ENCODE assay signal across 14 cellular contexts in genomic region chr4:150962245-150962644, GRCh38. TPM values are rescaled to one million over a fixed set of nuclear protein-coding genes. Genes with fewer than 3 reads are reported as not detected.
DNase-seq lines count a peak whose midpoint lies in the region; ATAC-seq and FAIRE-seq lines count a peak whose summit lies in the region.
"Had no signal": no experiment of that assay in that cellular context is flagged by ENCODE, and none has a peak within 500 bp of the region (broad histone marks: within the 10 kb centered on the region; RNA-seq: fewer than 3 reads in every experiment).

No MANE protein-coding gene starts in this region.

- H3K4me3 ChIP-seq in GM23248: no peak overlapping the region
- H3K4me3 ChIP-seq in naive thymus-derived CD4-positive, alpha-beta T cell (ENCODE audit: low read length): no peak overlapping the region
- H3K4me3 ChIP-seq: A549, ascending aorta, skin epidermis had no signal

- H3K36me3 Mint-ChIP-seq in naive thymus-derived CD4-positive, alpha-beta T cell: peaks cover 7 to 39% (median 31%) of the 10 kb centered on the region in 5 donors

- CTCF ChIA-PET in naive thymus-derived CD4-positive, alpha-beta T cell (lab: Charles Lee): no interaction called here

- H3K4me3 Mint-ChIP-seq in naive thymus-derived CD4-positive, alpha-beta T cell: no peak overlapping the region
- H3K4me3 Mint-ChIP-seq: mesothelial cell of epicardium had no signal

- no peak overlapping the region for H3K4me2 ChIP-seq in GM23248 (ENCODE audit: unreplicated experiment)
- H3K4me2 ChIP-seq: A549 had no signal

- no peaks in the 10 kb centered on the region for H3K79me2 ChIP-seq in GM23248 (ENCODE audit: insufficient read depth)

- no peak for DNase-seq in activated CD4-positive, CD25-positive, alpha-beta regulatory T cell treated with anti-CD3 and anti-CD28 coated beads, Interleukin-2, amount 50 U/mL, for 72 hours
- peak; percentile 9 for DNase-seq in GM23248
- DNase-seq in RCC 7860 (ENCODE audit: low spot score): peak; percentile 8
- DNase-seq in naive thymus-derived CD4-positive, alpha-beta T cell: no peak
- no peak for DNase-seq in midbrain (lab: John Stamatoyannopoulos, UW)
- no peak for DNase-seq in sciatic nerve (ENCODE audit: low spot score)
- DNase-seq: activated CD4-positive, alpha-beta T cell treated with anti-CD3 and anti-CD28 coated beads for 1 hour; NCI-H146 had no signal

- H3K9me3 Mint-ChIP-seq in naive thymus-derived CD4-positive, alpha-beta T cell: peaks cover under 1 to 31% (median 16%) of the 10 kb centered on the region in 11 donors

- no peak for FAIRE-seq in RCC 7860 (lab: Jason Lieb, UNC)
- FAIRE-seq: A549 had no signal

- no peak overlapping the region for H3K27ac ChIP-seq in GM23248
- no peak overlapping the region for H3K27ac ChIP-seq in naive thymus-derived CD4-positive, alpha-beta T cell (ENCODE audit: low read depth, low read length)
- H3K27ac ChIP-seq: A549, ascending aorta, skin epidermis had no signal

- intact Hi-C loops in naive thymus-derived CD4-positive, alpha-beta T cell (cut with micrococcal nuclease): no loop called here
- intact Hi-C loops in sciatic nerve (cut with DNase I): no loop called here

- H3K9ac ChIP-seq in GM23248: no peak overlapping the region

- no peaks in the 10 kb centered on the region for H3K9me3 ChIP-seq in GM23248 (ENCODE audit: low read depth)
- H3K9me3 ChIP-seq in naive thymus-derived CD4-positive, alpha-beta T cell (ENCODE audit: control insufficient read depth in 2 of 3, low read length in 3 of 3): no peaks in the 10 kb centered on the region
- H3K9me3 ChIP-seq: ascending aorta had no signal

- no peaks in the 10 kb centered on the region for H4K20me1 ChIP-seq in GM23248 (ENCODE audit: insufficient read depth)

- H2AFZ ChIP-seq in GM23248: no peak overlapping the region

- H3K36me3 ChIP-seq in GM23248 (ENCODE audit: low read depth): no peaks in the 10 kb centered on the region
- no peaks in the 10 kb centered on the region for H3K36me3 ChIP-seq in naive thymus-derived CD4-positive, alpha-beta T cell (ENCODE audit: control insufficient read depth in 2 of 3, insufficient read depth in 3 of 3, low read length in 3 of 3)
- H3K36me3 ChIP-seq: ascending aorta had no signal

- POLR2A ChIA-PET in naive thymus-derived CD4-positive, alpha-beta T cell (lab: Charles Lee): no interaction called here

- no peaks in the 10 kb centered on the region for H3K9me2 ChIP-seq in GM23248 (ENCODE audit: insufficient read depth)

- H3K27ac Mint-ChIP-seq in naive thymus-derived CD4-positive, alpha-beta T cell: peak overlapping the region in 1 of 9 donors; percentile 74
- H3K27ac Mint-ChIP-seq: mesothelial cell of epicardium had no signal

- peaks cover 2 to 34% (median 25%) of the 10 kb centered on the region in 7 donors for H3K4me1 Mint-ChIP-seq in naive thymus-derived CD4-positive, alpha-beta T cell
- H3K4me1 Mint-ChIP-seq: mesothelial cell of epicardium had no signal

- no peaks in the 10 kb centered on the region for H3K4me1 ChIP-seq in GM23248 (ENCODE audit: insufficient read depth)
- H3K4me1 ChIP-seq in naive thymus-derived CD4-positive, alpha-beta T cell (ENCODE audit: control insufficient read depth in 2 of 2, insufficient read depth in 2 of 2, low read length in 2 of 2): no peaks in the 10 kb centered on the region

- no peaks in the 10 kb centered on the region for H3F3A ChIP-seq in GM23248 (ENCODE audit: insufficient read depth)

- 78 to 83% methylated on average over 1 of the region's 1 CpG for WGBS in GM23248 (ENCODE audit: low coverage in 1 of 2, low lambda C conversion rate in 2 of 2, missing lambda C conversion rate in 2 of 2), 2 experiments

- in situ Hi-C loops in GM23248 (cut with MboI): no loop called here

- no peaks in the 10 kb centered on the region for H3K27me3 Mint-ChIP-seq in naive thymus-derived CD4-positive, alpha-beta T cell

- ATAC-seq in activated CD4-positive, CD25-positive, alpha-beta regulatory T cell treated with anti-CD3 and anti-CD28 coated beads, Interleukin-2, amount 50 U/mL, for 24 hours: peak; percentile 87 to 91
- ATAC-seq in naive thymus-derived CD4-positive, alpha-beta T cell: peak; percentile 32
- ATAC-seq in sciatic nerve (no peak), GM21825 (IDR thresholded peaks at IDR 0.05; ENCODE audit: unreplicated experiment) (no peak)
- ATAC-seq: A549 had no signal

- H3K27me3 ChIP-seq in GM23248 (replicated peaks; ENCODE audit: insufficient read depth): no peaks in the 10 kb centered on the region
- no peaks in the 10 kb centered on the region for H3K27me3 ChIP-seq in naive thymus-derived CD4-positive, alpha-beta T cell (ENCODE audit: control insufficient read depth in 2 of 2, insufficient read depth in 2 of 2, low read length in 2 of 2)
- H3K27me3 ChIP-seq: ascending aorta had no signal

RNA-seq across cellular contexts. Expression of gene LRBA, which starts 52.8 kb away (rescaled TPM):
- total RNA-seq in GM23248 (2014; rRNA removed; shearing (Covaris generic)): 15.7 and 17.8 TPM in 2 replicates
- 5.7 and 6.6 TPM in 2 replicates for polyA plus RNA-seq in GM23248 (2016; fragmentation: Nextera tagmentation; extraction: Ambion mirVana)
- 10 to 100 TPM; 51.2 to 71.4 (median 62.9) TPM for total RNA-seq in naive thymus-derived CD4-positive, alpha-beta T cell
- polyA plus RNA-seq in naive thymus-derived CD4-positive, alpha-beta T cell: 10 to 100 TPM; 20.8 to 23.9 TPM
- total RNA-seq in sciatic nerve: 34.5 TPM

Comparison
In these comparisons a context has a peak if more than half of its experiments do, and no peak if none do; other contexts are left out.
1. ATAC-seq: peak in activated CD4-positive, CD25-positive, alpha-beta regulatory T cell treated with anti-CD3 and anti-CD28 coated beads, Interleukin-2, amount 50 U/mL, for 24 hours (2 of 2) and naive thymus-derived CD4-positive, alpha-beta T cell (single experiment); none in sciatic nerve (single experiment) and GM21825 (single experiment).
2. DNase-seq: peak in GM23248 (single experiment) and RCC 7860 (single experiment); none in activated CD4-positive, CD25-positive, alpha-beta regulatory T cell treated with anti-CD3 and anti-CD28 coated beads, Interleukin-2, amount 50 U/mL, for 72 hours (single experiment), naive thymus-derived CD4-positive, alpha-beta T cell (0 of 9), midbrain (single experiment) and sciatic nerve (single experiment).